Comparison of ENCODE assay signal across 24 cellular contexts in the genomic region with DNA sequence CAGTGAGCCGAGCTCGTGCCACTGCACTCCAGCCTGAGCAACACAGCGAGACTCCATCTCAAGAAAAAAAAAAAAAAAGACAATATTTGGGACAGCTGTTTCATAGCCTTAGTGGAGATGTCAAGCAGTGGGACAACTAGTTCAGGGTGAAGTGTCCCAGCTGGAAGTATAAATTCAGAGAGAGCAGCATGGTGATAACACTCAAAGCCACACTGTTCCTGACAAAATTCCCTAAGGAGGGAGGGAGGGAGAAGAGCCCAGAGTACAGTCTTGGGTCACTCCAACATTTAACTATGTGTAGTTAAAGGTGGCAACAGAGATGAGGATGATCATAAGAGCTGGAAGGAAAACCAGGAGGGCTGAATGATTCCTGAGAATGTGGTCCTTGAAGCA. TPM values are rescaled to one million over a fixed set of nuclear protein-coding genes. Genes with fewer than 3 reads are reported as not detected.
A peak's percentile ranks its signal among the peaks of the same experiment; 100 is the strongest.
DNase-seq lines count a peak whose midpoint lies in the region; ATAC-seq, FAIRE-seq and TF ChIP-seq lines count a peak whose summit lies in the region.
"Had no signal": no experiment of that assay in that cellular context is flagged by ENCODE, and none has a peak within 500 bp of the region (broad histone marks: within the 10 kb centered on the region; RNA-seq: fewer than 3 reads in every experiment).

No MANE protein-coding gene starts in this region.

- H3K4me1 Mint-ChIP-seq in activated T-cell treated with anti-CD3 and anti-CD28 coated beads, Interleukin-2, amount 50 U/mL, for 24 hours (ENCODE audit: low read depth), result peaks cover 2% of the 10 kb centered on the region

- peaks cover 0 to 59% (median 28%) of the 10 kb centered on the region in 3 donors for H3K4me1 ChIP-seq in gastroesophageal sphincter
- H3K4me1 ChIP-seq in tibial artery, result peaks cover 4 to 28% (median 19%) of the 10 kb centered on the region in 4 donors
- H3K4me1 ChIP-seq in hepatocyte (ENCODE audit: insufficient read depth), result peaks cover 44% of the 10 kb centered on the region

- FAIRE-seq in GM19239 (lab: Jason Lieb, UNC), result no peak
- FAIRE-seq: HepG2 had no signal

- H3K27me3 ChIP-seq in gastroesophageal sphincter, result no peaks in the 10 kb centered on the region
- no peaks in the 10 kb centered on the region for H3K27me3 ChIP-seq in tibial artery
- no peaks in the 10 kb centered on the region for H3K27me3 ChIP-seq in hepatocyte
- H3K27me3 ChIP-seq: cardiac muscle cell had no signal

- intact Hi-C loops in tibial artery (cut with DNase I; ENCODE audit: low total_unique reads), result no loop called here

- H3K9me3 Mint-ChIP-seq in activated T-cell treated with anti-CD3 and anti-CD28 coated beads, Interleukin-2, amount 50 U/mL, for 24 hours, result no peaks in the 10 kb centered on the region
- H3K9me3 Mint-ChIP-seq: CD8-positive, alpha-beta memory T cell; memory B cell had no signal

- H3K9me3 ChIP-seq in gastroesophageal sphincter (no peaks in the 10 kb centered on the region), tibial artery (no peaks in the 10 kb centered on the region), hepatocyte (ENCODE audit: low read depth) (no peaks in the 10 kb centered on the region)

- no peak for TF ChIP-seq CTCF in VCaP (conservative IDR thresholded peaks at IDR 0.05)
- no peak for TF ChIP-seq CTCF in gastroesophageal sphincter (IDR thresholded peaks at IDR 0.05)
- no peak for TF ChIP-seq CTCF in tibial artery (IDR thresholded peaks at IDR 0.05)
- TF ChIP-seq CTCF in hepatocyte (IDR thresholded peaks at IDR 0.05; ENCODE audit: poor library complexity), result no peak

- TF ChIP-seq EP300 in gastroesophageal sphincter (IDR thresholded peaks at IDR 0.05), result no peak

- no peak overlapping the region for H3K27ac Mint-ChIP-seq in activated T-cell treated with anti-CD3 and anti-CD28 coated beads, Interleukin-2, amount 50 U/mL, for 24 hours
- H3K27ac Mint-ChIP-seq: memory B cell, nephron progenitor cell had no signal

- no peaks in the 10 kb centered on the region for H3K27me3 Mint-ChIP-seq in activated T-cell treated with anti-CD3 and anti-CD28 coated beads, Interleukin-2, amount 50 U/mL, for 24 hours
- H3K27me3 Mint-ChIP-seq: CD8-positive, alpha-beta memory T cell; memory B cell had no signal

- 48% methylated on average over 3 of the region's 3 CpGs; no CpG with 5 or more reads in 1 of the 2 donors for WGBS in gastroesophageal sphincter (ENCODE audit: low coverage in 1 of 2), 2 donors
- WGBS in hepatocyte (ENCODE audit: low lambda C conversion rate, missing lambda C conversion rate), result 84% methylated on average over 3 of the region's 3 CpGs

- no peaks in the 10 kb centered on the region for H4K20me1 ChIP-seq in hepatocyte (ENCODE audit: insufficient read depth, poor library complexity, severe bottlenecking)

- no peaks in the 10 kb centered on the region for H3K36me3 ChIP-seq in gastroesophageal sphincter
- H3K36me3 ChIP-seq in tibial artery, result no peaks in the 10 kb centered on the region
- H3K36me3 ChIP-seq in hepatocyte (replicated peaks; ENCODE audit: insufficient read depth, low read depth), result no peaks in the 10 kb centered on the region
- H3K36me3 ChIP-seq: cardiac muscle cell had no signal

- H2AFZ ChIP-seq in hepatocyte, result no peak overlapping the region

- H3K27ac ChIP-seq in VCaP (peak overlapping the region; percentile 85; the same call in 1 of the 2 replicates), gastroesophageal sphincter (peak overlapping the region in 3 of 4 donors; percentile 74 to 82 (median 79)), tibial artery (peak overlapping the region; percentile 26 to 63), hepatocyte (no peak overlapping the region)
- H3K27ac ChIP-seq: cardiac muscle cell, SK-N-MC had no signal

- H3K4me2 ChIP-seq in hepatocyte, result no peak overlapping the region

- no peaks in the 10 kb centered on the region for H3K36me3 Mint-ChIP-seq in activated T-cell treated with anti-CD3 and anti-CD28 coated beads, Interleukin-2, amount 50 U/mL, for 24 hours (ENCODE audit: low read depth)
- H3K36me3 Mint-ChIP-seq: CD8-positive, alpha-beta memory T cell; memory B cell had no signal

- H3K9me2 ChIP-seq in hepatocyte (replicated peaks; ENCODE audit: insufficient read depth), result no peaks in the 10 kb centered on the region

- no peak for TF ChIP-seq POLR2A in gastroesophageal sphincter (IDR thresholded peaks at IDR 0.05)

- H3K4me3 ChIP-seq in gastroesophageal sphincter, result no peak overlapping the region
- H3K4me3 ChIP-seq in tibial artery, result no peak overlapping the region
- H3K4me3 ChIP-seq in hepatocyte, result no peak overlapping the region
- H3K4me3 ChIP-seq: cardiac muscle cell, SK-N-MC had no signal

- no peaks in the 10 kb centered on the region for H3K79me2 ChIP-seq in hepatocyte

- DNase-seq in mucosa of gallbladder (ENCODE audit: low spot score) (peak; percentile 15), tibial artery (no peak), T-helper 9 cell (no peak), GM19239 (ENCODE audit: insufficient read length, low spot score) (no peak), hepatocyte (ENCODE audit: low spot score) (no peak)
- no peak for DNase-seq in activated T-cell treated with anti-CD3 and anti-CD28 coated beads, Interleukin-2, amount 50 U/mL, for 24 hours
- DNase-seq: activated CD4-positive, alpha-beta T cell treated with anti-CD3 and anti-CD28 coated beads for 1 hour; activated CD8-positive, alpha-beta memory T cell treated with anti-CD3 and anti-CD28 coated beads for 24 hours; CD8-positive, alpha-beta memory T cell; DMS79 treated with DMSO at 0.1 percent for 48 hours; HCEC 1CT; NCI-H1436; NCI-H2171; NCI-H748 treated with DMSO at 0.1 percent for 48 hours; nephron progenitor cell; PC-3; stimulated activated CD4-positive, alpha-beta T cell treated with anti-CD3 and anti-CD28 coated beads, Interleukin-12 subunit alpha, Interleukin-12 subunit beta, amount 100 ng/mL, for 4 hours; stimulated activated CD8-positive, alpha-beta memory T cell treated with anti-CD3 and anti-CD28 coated beads, Interleukin-4, amount 100 ng/mL, for 48 hours had no signal

- H3K4me3 Mint-ChIP-seq in activated T-cell treated with anti-CD3 and anti-CD28 coated beads, Interleukin-2, amount 50 U/mL, for 24 hours, result no peak overlapping the region
- H3K4me3 Mint-ChIP-seq: CD8-positive, alpha-beta memory T cell; memory B cell; nephron progenitor cell had no signal

- ATAC-seq in gastroesophageal sphincter, result peak; percentile 39
- ATAC-seq: HepG2, PC-3 had no signal

RNA-seq across cellular contexts. Expression of gene IP6K2, which starts 21.1 kb away (rescaled TPM):
- 10 to 100 TPM; 44.5 to 52.8 (median 48.1) TPM for total RNA-seq in gastroesophageal sphincter
- 98.3 TPM for total RNA-seq in mucosa of gallbladder
- total RNA-seq in hepatocyte, result 99.3 and 112 TPM in 2 replicates
- polyA plus RNA-seq in hepatocyte, result 155 and 169 TPM in 2 replicates

RNA-seq across cellular contexts. Expression of gene NCKIPSD, which starts 52.4 kb away (rescaled TPM):
- total RNA-seq in gastroesophageal sphincter, result 10 to 100 TPM; 19.0 to 32.5 (median 21.1) TPM
- total RNA-seq in mucosa of gallbladder, result 42.3 TPM
- 19.9 and 23.4 TPM in 2 replicates for total RNA-seq in hepatocyte
- polyA plus RNA-seq in hepatocyte, result 21.0 and 22.9 TPM in 2 replicates
